20 cellular contexts compared by ENCODE assay signal in the genomic region with DNA sequence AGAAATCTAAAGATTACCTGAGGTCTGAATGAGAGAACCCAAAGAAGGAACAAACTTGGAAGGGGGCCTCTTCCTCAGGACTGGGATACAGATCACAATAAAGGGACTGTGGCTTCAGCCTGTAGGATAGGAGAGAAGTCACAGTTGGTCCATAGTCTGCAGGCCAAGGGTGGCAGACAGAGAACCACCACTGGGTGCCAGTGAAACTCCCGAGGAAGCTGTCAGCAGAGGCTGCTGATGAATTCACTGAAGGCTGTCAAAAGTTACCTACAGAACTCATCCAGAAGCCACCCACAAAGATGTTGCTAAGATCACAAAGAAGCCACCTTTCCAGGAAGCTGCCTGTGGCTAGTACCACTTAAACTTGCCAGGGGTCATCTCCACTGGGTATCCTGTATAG.
DNase-seq lines count a peak whose midpoint lies in the region; ATAC-seq, FAIRE-seq and TF ChIP-seq lines count a peak whose summit lies in the region.
"Had no signal": no experiment of that assay in that cellular context is flagged by ENCODE, and none has a peak within 500 bp of the region (broad histone marks: within the 10 kb centered on the region; RNA-seq: fewer than 3 reads in every experiment).

No MANE protein-coding gene starts in this region.

- in situ Hi-C loops in GM12878 (cut with MboI) = no loop called here

- peak; percentile 38 for DNase-seq in activated CD4-positive, alpha-beta T cell treated with anti-CD3 and anti-CD28 coated beads, Interleukin-2, amount 10 ng/mL, durations not matched to agents 24 days and 14 days
- DNase-seq in activated CD4-positive, alpha-beta T cell treated with anti-CD3 and anti-CD28 coated beads, Interleukin-2, amount 10 ng/mL, durations not matched to agents 7 days and 5 days = no peak
- DNase-seq in GM12878 (ENCODE audit: low read depth, low spot score) = no peak
- DNase-seq in lower lobe of right lung = no peak
- no peak for DNase-seq in putamen (ENCODE audit: low spot score)
- DNase-seq in SIG-M5 (lab: John Stamatoyannopoulos, UW) = no peak
- no peak for DNase-seq in NCI-H2227 treated with DMSO at 0.1 percent for 48 hours (lab: John Stamatoyannopoulos, UW)
- no peak for DNase-seq in NCI-H2029 treated with DMSO at 0.1 percent for 48 hours (lab: John Stamatoyannopoulos, UW)
- DNase-seq: 8988T, COR-L47, DMS79, HCEC 1CT, NCI-H1092 treated with DMSO at 0.1 percent for 48 hours, NCI-H1694, NCI-H446, SHP77 treated with DMSO at 0.1 percent for 48 hours had no signal

- no peaks in the 10 kb centered on the region for H3K4me1 ChIP-seq in GM12878 (ENCODE audit: control insufficient read depth, insufficient read depth, low read length)
- no peaks in the 10 kb centered on the region for H3K4me1 ChIP-seq in lower lobe of right lung

- peak; percentile 29; the same call in 1 of the 2 replicates for TF ChIP-seq RAD21 in GM12878 (IDR thresholded peaks at IDR 0.05; ENCODE audit: insufficient read depth, low read depth, low read length)

- WGBS in GM12878 (ENCODE audit: insufficient coverage, insufficient replicate concordance, low lambda C conversion rate, missing lambda C conversion rate) = 0% methylated on average over 1 of the region's 1 CpG

- no peak overlapping the region for H3K27ac ChIP-seq in GM12878 (ENCODE audit: control insufficient read depth, insufficient read depth)
- no peak overlapping the region for H3K27ac ChIP-seq in lower lobe of right lung

- H3K4me1 Mint-ChIP-seq in activated CD4-positive, alpha-beta T cell treated with anti-CD3 and anti-CD28 coated beads, Interleukin-2, amount 10 ng/mL, durations not matched to agents 24 days and 14 days = no peaks in the 10 kb centered on the region
- no peaks in the 10 kb centered on the region for H3K4me1 Mint-ChIP-seq in activated CD4-positive, alpha-beta T cell treated with anti-CD3 and anti-CD28 coated beads, Interleukin-2, amount 10 ng/mL, durations not matched to agents 7 days and 5 days

- FAIRE-seq in GM12878 (lab: Jason Lieb, UNC) = no peak
- FAIRE-seq: GM12891, K562, RCC 7860 had no signal

- TF ChIP-seq CTCF in GM12878 (IDR thresholded peaks at IDR 0.05 in 2 of 3, conservative IDR thresholded peaks at IDR 0.05 in 1 of 3; ENCODE audit: control insufficient read depth in 2 of 3, extremely low read depth in 1 of 3, insufficient read depth in 1 of 3, low read depth in 3 of 3, low read length in 3 of 3) (no peak), lower lobe of right lung (IDR thresholded peaks at IDR 0.05) (no peak)

- H4K20me1 ChIP-seq in GM12878 (ENCODE audit: control insufficient read depth, insufficient read depth) = no peaks in the 10 kb centered on the region
- H4K20me1 ChIP-seq: BLaER1 treated with 17β-estradiol and CSF1 and Interleukin-3, amounts not matched to agents 10 nM and 100 nM had no signal

- peak; percentile 44; the same call in 2 of the 3 replicates for ATAC-seq in GM12878
- peak; percentile 37 to 43 for ATAC-seq in lower lobe of right lung
- ATAC-seq: K562 had no signal

- RAD21 ChIA-PET in GM12878 (lab: Charles Lee; ENCODE audit: unreplicated experiment) = interaction anchor here (1.4 to 2.0 kb wide), 2 partner anchors 8 to 46 kb away, joined by 3 to 6 read pairs; no protein-coding TSS in a partner anchor

- no peaks in the 10 kb centered on the region for H3K9me3 Mint-ChIP-seq in activated CD4-positive, alpha-beta T cell treated with anti-CD3 and anti-CD28 coated beads, Interleukin-2, amount 10 ng/mL, durations not matched to agents 24 days and 14 days
- no peaks in the 10 kb centered on the region for H3K9me3 Mint-ChIP-seq in activated CD4-positive, alpha-beta T cell treated with anti-CD3 and anti-CD28 coated beads, Interleukin-2, amount 10 ng/mL, durations not matched to agents 7 days and 5 days

- H3K36me3 ChIP-seq in GM12878 (ENCODE audit: control insufficient read depth in 2 of 2, insufficient read depth in 2 of 2, low read length in 1 of 2) (no peaks in the 10 kb centered on the region), lower lobe of right lung (no peaks in the 10 kb centered on the region)
- H3K36me3 ChIP-seq: BLaER1 treated with 17β-estradiol and CSF1 and Interleukin-3, amounts not matched to agents 10 nM and 100 nM had no signal

- intact Hi-C loops in activated CD4-positive, alpha-beta T cell treated with anti-CD3 and anti-CD28 coated beads, Interleukin-2, amount 10 ng/mL, durations not matched to agents 24 days and 14 days (cut with micrococcal nuclease) = no loop called here
- intact Hi-C loops in GM12878 (cut with micrococcal nuclease; ENCODE audit: unreplicated experiment) = no loop called here
- intact Hi-C loops in lower lobe of right lung (cut with DNase I) = no loop called here

- no peak overlapping the region for H3K4me3 Mint-ChIP-seq in activated CD4-positive, alpha-beta T cell treated with anti-CD3 and anti-CD28 coated beads, Interleukin-2, amount 10 ng/mL, durations not matched to agents 24 days and 14 days
- no peak overlapping the region for H3K4me3 Mint-ChIP-seq in activated CD4-positive, alpha-beta T cell treated with anti-CD3 and anti-CD28 coated beads, Interleukin-2, amount 10 ng/mL, durations not matched to agents 7 days and 5 days

- H3K79me2 ChIP-seq in GM12878 (ENCODE audit: control insufficient read depth, insufficient read depth, low read length) = no peaks in the 10 kb centered on the region

- no peak overlapping the region for H3K9ac ChIP-seq in GM12878 (ENCODE audit: control insufficient read depth, insufficient read depth, low read length)
- H3K9ac ChIP-seq: BLaER1 treated with 17β-estradiol and CSF1 and Interleukin-3, amounts not matched to agents 10 nM and 100 nM had no signal

- H3K4me3 ChIP-seq in GM12878 (no peak overlapping the region), lower lobe of right lung (no peak overlapping the region)
- H3K4me3 ChIP-seq: BLaER1 treated with 17β-estradiol and CSF1 and Interleukin-3, amounts not matched to agents 10 nM and 100 nM; K562 had no signal

- POLR2A ChIA-PET in activated CD4-positive, alpha-beta T cell treated with anti-CD3 and anti-CD28 coated beads, Interleukin-2, amount 10 ng/mL, durations not matched to agents 7 days and 5 days (lab: Charles Lee) = no interaction called here
- POLR2A ChIA-PET in GM12878 (lab: Charles Lee) = interaction anchor here (0.5 to 1.1 kb wide), 2 partner anchors 8 to 49 kb away, joined by 3 read pairs; no protein-coding TSS in a partner anchor

- no peaks in the 10 kb centered on the region; the same call in 2 of the 3 replicates for H3K9me3 ChIP-seq in GM12878 (replicated peaks; ENCODE audit: control insufficient read depth, insufficient read depth, low read length)
- no peaks in the 10 kb centered on the region for H3K9me3 ChIP-seq in lower lobe of right lung

- H3K27me3 ChIP-seq in GM12878 (replicated peaks in 1 of 2; ENCODE audit: control insufficient read depth in 2 of 2, insufficient read depth in 2 of 2, low read length in 1 of 2) (no peaks in the 10 kb centered on the region), lower lobe of right lung (ENCODE audit: low read depth) (no peaks in the 10 kb centered on the region)
- H3K27me3 ChIP-seq: BLaER1 treated with 17β-estradiol and CSF1 and Interleukin-3, amounts not matched to agents 10 nM and 100 nM had no signal

- no peaks in the 10 kb centered on the region for H3K27me3 Mint-ChIP-seq in activated CD4-positive, alpha-beta T cell treated with anti-CD3 and anti-CD28 coated beads, Interleukin-2, amount 10 ng/mL, durations not matched to agents 24 days and 14 days
- H3K27me3 Mint-ChIP-seq in activated CD4-positive, alpha-beta T cell treated with anti-CD3 and anti-CD28 coated beads, Interleukin-2, amount 10 ng/mL, durations not matched to agents 7 days and 5 days = peaks cover 3% of the 10 kb centered on the region

- no peak overlapping the region for H3K27ac Mint-ChIP-seq in activated CD4-positive, alpha-beta T cell treated with anti-CD3 and anti-CD28 coated beads, Interleukin-2, amount 10 ng/mL, durations not matched to agents 24 days and 14 days
- H3K27ac Mint-ChIP-seq in activated CD4-positive, alpha-beta T cell treated with anti-CD3 and anti-CD28 coated beads, Interleukin-2, amount 10 ng/mL, durations not matched to agents 7 days and 5 days = no peak overlapping the region

- H2AFZ ChIP-seq in GM12878 (ENCODE audit: control insufficient read depth, low read depth, low read length) = no peak overlapping the region

- SMC1A ChIA-PET in GM12878 (lab: Charles Lee; ENCODE audit: uncharacterized antibody, unreplicated experiment) = interaction anchor here (0.9 to 2.1 kb wide), 9 partner anchors 9 to 342 kb away, joined by 3 to 6 read pairs (median 4); no protein-coding TSS in a partner anchor

- CTCF ChIA-PET in activated CD4-positive, alpha-beta T cell treated with anti-CD3 and anti-CD28 coated beads, Interleukin-2, amount 10 ng/mL, durations not matched to agents 7 days and 5 days (lab: Charles Lee) = no interaction called here
- CTCF ChIA-PET in GM12878 (lab: Yijun Ruan, JAX) = interaction anchor here (0.6 to 1.7 kb wide), 12 partner anchors 8 to 427 kb away, joined by 3 to 6 read pairs (median 4); no protein-coding TSS in a partner anchor

- TF ChIP-seq EP300 in GM12878 (IDR thresholded peaks at IDR 0.05; ENCODE audit: borderline replicate concordance in 1 of 2, control insufficient read depth in 1 of 2, low read depth in 2 of 2, low read length in 2 of 2) = no peak

- no TSS peak for BruUV-seq in GM12878 (replicated peaks; lab: Mats Ljungman, UMichigan)

- no peak for TF ChIP-seq POLR2A in GM12878 (IDR thresholded peaks at IDR 0.05; ENCODE audit: low read depth, low read length)

- no peaks in the 10 kb centered on the region for H3K36me3 Mint-ChIP-seq in activated CD4-positive, alpha-beta T cell treated with anti-CD3 and anti-CD28 coated beads, Interleukin-2, amount 10 ng/mL, durations not matched to agents 24 days and 14 days (ENCODE audit: low read depth)
- no peaks in the 10 kb centered on the region for H3K36me3 Mint-ChIP-seq in activated CD4-positive, alpha-beta T cell treated with anti-CD3 and anti-CD28 coated beads, Interleukin-2, amount 10 ng/mL, durations not matched to agents 7 days and 5 days (ENCODE audit: low read depth)

- H3K4me2 ChIP-seq in GM12878 (ENCODE audit: control insufficient read depth, insufficient read depth) = no peak overlapping the region

TF ChIP-seq in GM12878, 131 proteins besides CTCF, POLR2A, EP300 and RAD21 (continues in another document):
- TF ChIP-seq TARDBP (IDR thresholded peaks at IDR 0.05; ENCODE audit: borderline replicate concordance) = no peak
- TF ChIP-seq, protein P1, sequence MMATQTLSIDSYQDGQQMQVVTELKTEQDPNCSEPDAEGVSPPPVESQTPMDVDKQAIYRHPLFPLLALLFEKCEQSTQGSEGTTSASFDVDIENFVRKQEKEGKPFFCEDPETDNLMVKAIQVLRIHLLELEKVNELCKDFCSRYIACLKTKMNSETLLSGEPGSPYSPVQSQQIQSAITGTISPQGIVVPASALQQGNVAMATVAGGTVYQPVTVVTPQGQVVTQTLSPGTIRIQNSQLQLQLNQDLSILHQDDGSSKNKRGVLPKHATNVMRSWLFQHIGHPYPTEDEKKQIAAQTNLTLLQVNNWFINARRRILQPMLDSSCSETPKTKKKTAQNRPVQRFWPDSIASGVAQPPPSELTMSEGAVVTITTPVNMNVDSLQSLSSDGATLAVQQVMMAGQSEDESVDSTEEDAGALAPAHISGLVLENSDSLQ (IDR thresholded peaks at IDR 0.05) = no peak
